Comparison of ENCODE assay signal across 1 cellular context in genomic region chr13:97221989-97222700, GRCh38.
TF ChIP-seq lines count a peak whose summit lies in the region.

Gene MBNL2 (plus strand): TSS chr13:97222333. CDS start chr13:97276236, 53,903 bp downstream.

TF ChIP-seq in HEK293, 187 proteins besides CTCF, POLR2A, EP300 and RAD21 (continued from another document):
- TF ChIP-seq PRDM4 (tag by site-specific recombination; IDR thresholded peaks at IDR 0.05), result no peak
- no peak for TF ChIP-seq ZNF580 (tag by site-specific recombination; IDR thresholded peaks at IDR 0.05)
- TF ChIP-seq PATZ1 (tag by site-specific recombination; IDR thresholded peaks at IDR 0.05), result peak; percentile 39; the same call in 1 of the 2 replicates
- TF ChIP-seq ZSCAN4 (tag by site-specific recombination; IDR thresholded peaks at IDR 0.05), result no peak
- TF ChIP-seq ZBTB20 (tag by site-specific recombination; IDR thresholded peaks at IDR 0.05), result peak; percentile 99
- TF ChIP-seq ZNF561 (tag by site-specific recombination; IDR thresholded peaks at IDR 0.05; ENCODE audit: borderline replicate concordance), result peak; percentile 36; the same call in 1 of the 2 replicates
- TF ChIP-seq SP2 (tag by site-specific recombination; IDR thresholded peaks at IDR 0.05), result peak; percentile 82
- TF ChIP-seq AEBP2 (tag by site-specific recombination; IDR thresholded peaks at IDR 0.05; ENCODE audit: borderline replicate concordance), result no peak
- peak; percentile 66; the same call in 1 of the 2 replicates for TF ChIP-seq ZNF660 (tag by site-specific recombination; IDR thresholded peaks at IDR 0.05)
- peak; percentile 92 for TF ChIP-seq ZNF600 (tag by site-specific recombination; IDR thresholded peaks at IDR 0.05)
- peak; percentile 50 for TF ChIP-seq PRDM6 (tag by site-specific recombination; IDR thresholded peaks at IDR 0.05)
- no peak for TF ChIP-seq ZNF138 (tag by site-specific recombination; IDR thresholded peaks at IDR 0.05; ENCODE audit: borderline replicate concordance)
- TF ChIP-seq ZSCAN30 (tag by site-specific recombination; IDR thresholded peaks at IDR 0.05), result peak; percentile 83
- peak; percentile 39 for TF ChIP-seq ZNF629 (tag by site-specific recombination; IDR thresholded peaks at IDR 0.05)
- TF ChIP-seq FEZF1 (tag by site-specific recombination; IDR thresholded peaks at IDR 0.05), result peak; percentile 60; the same call in 1 of the 2 replicates
- 0 out of 2 replicates have a peak, but pooled peaks have one; percentile 30 for TF ChIP-seq REST (tag by site-specific recombination; IDR thresholded peaks at IDR 0.05)
